14 cellular contexts compared by ENCODE assay signal in the genomic region with DNA sequence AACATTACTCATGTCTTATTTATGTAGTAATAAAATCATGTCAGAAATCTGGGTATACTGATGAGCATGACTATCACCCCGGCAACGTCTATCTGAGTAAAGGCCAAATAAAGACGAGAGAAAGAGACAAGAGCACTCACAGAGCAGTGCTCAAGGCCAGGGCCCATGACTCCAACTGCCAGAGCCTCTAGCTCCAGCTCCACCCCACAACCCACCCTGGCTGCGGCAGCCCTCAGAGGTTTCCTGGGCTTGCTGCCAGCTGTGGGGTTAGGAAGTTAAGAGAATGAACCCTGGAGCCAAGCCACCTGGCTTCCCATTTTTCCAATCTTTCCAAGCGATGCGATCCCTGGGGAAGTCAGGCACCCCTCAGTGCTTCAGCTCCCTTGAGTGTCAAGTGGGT.
DNase-seq lines count a peak whose midpoint lies in the region; ATAC-seq lines count a peak whose summit lies in the region.
"Had no signal": no experiment of that assay in that cellular context is flagged by ENCODE, and none has a peak within 500 bp of the region (broad histone marks: within the 10 kb centered on the region; RNA-seq: fewer than 3 reads in every experiment).

No MANE protein-coding gene starts in this region.

- no peak overlapping the region for H3K23ac ChIP-seq in mesenchymal stem cell (ENCODE audit: low read length in 2 of 2)

- H3K4me2 ChIP-seq in BLaER1 (peak overlapping the region; percentile 30; the same call in 1 of the 2 replicates), mesenchymal stem cell (ENCODE audit: low read length, poor library complexity, severe bottlenecking) (no peak overlapping the region)

- H2BK5ac ChIP-seq in mesenchymal stem cell (ENCODE audit: low read depth, low read length, poor library complexity, severe bottlenecking) = no peak overlapping the region

- no peak overlapping the region for H2BK12ac ChIP-seq in mesenchymal stem cell (ENCODE audit: low read length in 2 of 2)

- no peaks in the 10 kb centered on the region for H3K36me3 Mint-ChIP-seq in effector memory CD8-positive, alpha-beta T cell (ENCODE audit: insufficient read depth)
- H3K36me3 Mint-ChIP-seq in natural killer cell treated with Interleukin-12 subunit alpha and Interleukin-12 subunit beta and Interleukin-15 and Interleukin-18, amount 100 ng/mL, for 72 hours = no peaks in the 10 kb centered on the region
- H3K36me3 Mint-ChIP-seq: brain, memory B cell had no signal

- no peak overlapping the region for H2BK120ac ChIP-seq in mesenchymal stem cell (ENCODE audit: low read depth, low read length)

- H3K9ac ChIP-seq in BLaER1 = no peak overlapping the region
- no peak overlapping the region for H3K9ac ChIP-seq in mesenchymal stem cell (ENCODE audit: low read length)

- no peaks in the 10 kb centered on the region for H3K9me3 ChIP-seq in BLaER1
- no peaks in the 10 kb centered on the region for H3K9me3 ChIP-seq in mesenchymal stem cell (ENCODE audit: control insufficient read depth, low read length)
- H3K9me3 ChIP-seq: vagina had no signal

- no peak overlapping the region for H3K4me3 Mint-ChIP-seq in effector memory CD8-positive, alpha-beta T cell
- no peak overlapping the region for H3K4me3 Mint-ChIP-seq in natural killer cell treated with Interleukin-12 subunit alpha and Interleukin-12 subunit beta and Interleukin-15 and Interleukin-18, amount 100 ng/mL, for 72 hours
- H3K4me3 Mint-ChIP-seq: brain, memory B cell had no signal

- no peak overlapping the region for H3K27ac Mint-ChIP-seq in effector memory CD8-positive, alpha-beta T cell
- H3K27ac Mint-ChIP-seq in natural killer cell treated with Interleukin-12 subunit alpha and Interleukin-12 subunit beta and Interleukin-15 and Interleukin-18, amount 100 ng/mL, for 72 hours = no peak overlapping the region
- H3K27ac Mint-ChIP-seq: memory B cell had no signal

- no peak overlapping the region for H2BK15ac ChIP-seq in mesenchymal stem cell (ENCODE audit: low read depth, poor library complexity, severe bottlenecking)

- H4K8ac ChIP-seq in mesenchymal stem cell (ENCODE audit: low read length) = no peak overlapping the region

- H3K14ac ChIP-seq in mesenchymal stem cell (ENCODE audit: low read length in 2 of 2) = no peak overlapping the region

- no peak overlapping the region for H3K18ac ChIP-seq in mesenchymal stem cell (ENCODE audit: low read depth in 1 of 2, low read length in 2 of 2)

- H3K9me3 Mint-ChIP-seq in effector memory CD8-positive, alpha-beta T cell = peaks cover 0 to 8% of the 10 kb centered on the region in 2 donors
- peaks cover 8% of the 10 kb centered on the region for H3K9me3 Mint-ChIP-seq in natural killer cell treated with Interleukin-12 subunit alpha and Interleukin-12 subunit beta and Interleukin-15 and Interleukin-18, amount 100 ng/mL, for 72 hours
- H3K9me3 Mint-ChIP-seq: brain had no signal

- H3K36me3 ChIP-seq in BLaER1 (no peaks in the 10 kb centered on the region), mesenchymal stem cell (ENCODE audit: control insufficient read depth in 1 of 2, insufficient read depth in 2 of 2, low read depth in 1 of 2, low read length in 2 of 2) (no peaks in the 10 kb centered on the region)
- H3K36me3 ChIP-seq: vagina had no signal

- no peak overlapping the region for H3K4ac ChIP-seq in mesenchymal stem cell (ENCODE audit: low read depth in 1 of 2, low read length in 2 of 2)

- H3K27me3 ChIP-seq in BLaER1 = no peaks in the 10 kb centered on the region
- H3K27me3 ChIP-seq in layer of hippocampus (ENCODE audit: control insufficient read depth, insufficient read depth, low read length) = no peaks in the 10 kb centered on the region
- H3K27me3 ChIP-seq in mesenchymal stem cell (ENCODE audit: control insufficient read depth in 1 of 2, insufficient read depth in 1 of 2, low read length in 2 of 2) = peaks cover 0 to 16% of the 10 kb centered on the region in 2 experiments
- H3K27me3 ChIP-seq: vagina had no signal

- H4K20me1 ChIP-seq in BLaER1 = no peaks in the 10 kb centered on the region

- H4K91ac ChIP-seq in mesenchymal stem cell (ENCODE audit: low read length) = no peak overlapping the region

- H3K27me3 Mint-ChIP-seq in effector memory CD8-positive, alpha-beta T cell = peaks cover 7 to 43% of the 10 kb centered on the region in 2 donors
- H3K27me3 Mint-ChIP-seq in natural killer cell treated with Interleukin-12 subunit alpha and Interleukin-12 subunit beta and Interleukin-15 and Interleukin-18, amount 100 ng/mL, for 72 hours = peaks cover 15 to 32% of the 10 kb centered on the region in 2 donors

- DNase-seq in LoVo (ENCODE audit: low spot score) = peak; percentile 38
- DNase-seq in NCI-H774 (lab: John Stamatoyannopoulos, UW) = peak; percentile 51
- DNase-seq in effector memory CD8-positive, alpha-beta T cell = no peak
- no peak for DNase-seq in activated CD4-positive, alpha-beta T cell treated with anti-CD3 and anti-CD28 coated beads for 4 hours
- DNase-seq in mesenchymal stem cell = no peak
- no peak for DNase-seq in natural killer cell treated with Interleukin-12 subunit alpha and Interleukin-12 subunit beta and Interleukin-15 and Interleukin-18, amount 100 ng/mL, for 72 hours (ENCODE audit: low spot score)
- DNase-seq: activated CD4-positive, alpha-beta T cell treated with anti-CD3 and anti-CD28 coated beads for 48 hours; hippocampal formation; SW 1271 had no signal

- no peaks in the 10 kb centered on the region for H3K4me1 Mint-ChIP-seq in effector memory CD8-positive, alpha-beta T cell (ENCODE audit: low read depth in 2 of 2)
- H3K4me1 Mint-ChIP-seq in natural killer cell treated with Interleukin-12 subunit alpha and Interleukin-12 subunit beta and Interleukin-15 and Interleukin-18, amount 100 ng/mL, for 72 hours (ENCODE audit: low read depth in 2 of 2) = no peaks in the 10 kb centered on the region
- H3K4me1 Mint-ChIP-seq: brain, memory B cell had no signal

- H3K79me1 ChIP-seq in mesenchymal stem cell (replicated peaks; ENCODE audit: low read length, poor library complexity, severe bottlenecking) = no peaks in the 10 kb centered on the region

- H3K4me3 ChIP-seq in BLaER1 = no peak overlapping the region
- no peak overlapping the region for H3K4me3 ChIP-seq in mesenchymal stem cell (ENCODE audit: insufficient read depth in 1 of 2, low read depth in 1 of 2, low read length in 2 of 2)
- H3K4me3 ChIP-seq: vagina had no signal

- ATAC-seq in effector memory CD8-positive, alpha-beta T cell (replicated peaks) = no peak
- ATAC-seq in natural killer cell treated with Interleukin-12 subunit alpha and Interleukin-12 subunit beta and Interleukin-15 and Interleukin-18, amount 100 ng/mL, for 72 hours = no peak

- H3K27ac ChIP-seq in BLaER1 = no peak overlapping the region
- peak overlapping the region; percentile 46 for H3K27ac ChIP-seq in layer of hippocampus (ENCODE audit: low read depth, low read length)
- H3K27ac ChIP-seq in mesenchymal stem cell (ENCODE audit: low read length, poor library complexity, severe bottlenecking) = no peak overlapping the region
- H3K27ac ChIP-seq: vagina had no signal

- H2AFZ ChIP-seq in mesenchymal stem cell (ENCODE audit: low read depth, low read length) = no peak overlapping the region

- 72% methylated on average over 4 of the region's 6 CpGs for WGBS in mesenchymal stem cell

- H3K4me1 ChIP-seq in BLaER1 (peaks cover 14% of the 10 kb centered on the region), mesenchymal stem cell (ENCODE audit: control insufficient read depth, insufficient read depth, low read depth, low read length) (no peaks in the 10 kb centered on the region)
- H3K4me1 ChIP-seq: vagina had no signal

- H2AK5ac ChIP-seq in mesenchymal stem cell (ENCODE audit: low read length, severe bottlenecking) = no peak overlapping the region

Comparison
In these comparisons a context has a peak if more than half of its experiments do, and no peak if none do; other contexts are left out.
1. DNase-seq: peak in LoVo (single experiment) and NCI-H774 (single experiment); none in effector memory CD8-positive, alpha-beta T cell (0 of 3), activated CD4-positive, alpha-beta T cell treated with anti-CD3 and anti-CD28 coated beads for 4 hours (0 of 2), mesenchymal stem cell (single experiment) and natural killer cell treated with Interleukin-12 subunit alpha and Interleukin-12 subunit beta and Interleukin-15 and Interleukin-18, amount 100 ng/mL, for 72 hours (single experiment).